In genomic region chr16:81695431-81695890, GRCh38 we compare ENCODE assay signal across 10 cellular contexts.
DNase-seq lines count a peak whose midpoint lies in the region; ATAC-seq and TF ChIP-seq lines count a peak whose summit lies in the region.
"Had no signal": no experiment of that assay in that cellular context is flagged by ENCODE, and none has a peak within 500 bp of the region (broad histone marks: within the 10 kb centered on the region; RNA-seq: fewer than 3 reads in every experiment).

No MANE protein-coding gene starts in this region.

- no peaks in the 10 kb centered on the region for H3K4me1 Mint-ChIP-seq in stimulated activated naive CD8-positive, alpha-beta T cell treated with anti-CD3 and anti-CD28 coated beads, Interleukin-15, Interleukin-2, amounts not matched to agents 100 ng/mL and 50 ng/mL, for 24 hours (ENCODE audit: low read depth)
- no peaks in the 10 kb centered on the region for H3K4me1 Mint-ChIP-seq in natural killer cell

- DNase-seq in stimulated activated naive CD8-positive, alpha-beta T cell treated with anti-CD3 and anti-CD28 coated beads, Interleukin-15, Interleukin-2, amounts not matched to agents 100 U/mL and 50 U/mL, for 24 hours = no peak
- DNase-seq in natural killer cell (no peak), OCI-M2 (lab: John Stamatoyannopoulos, UW; ENCODE audit: unreplicated experiment) (no peak), NCI-H446 treated with DMSO at 0.1 percent for 48 hours (lab: John Stamatoyannopoulos, UW) (no peak), midbrain (lab: John Stamatoyannopoulos, UW) (no peak)
- DNase-seq: activated gamma-delta T cell treated with Interleukin-2 at 50 U/mL for 16 hours had no signal

- no peaks in the 10 kb centered on the region for H3K27me3 Mint-ChIP-seq in stimulated activated naive CD8-positive, alpha-beta T cell treated with anti-CD3 and anti-CD28 coated beads, Interleukin-15, Interleukin-2, amounts not matched to agents 100 ng/mL and 50 ng/mL, for 24 hours
- no peaks in the 10 kb centered on the region for H3K27me3 Mint-ChIP-seq in natural killer cell (ENCODE audit: low read depth in 2 of 2)

- H3K4me3 ChIP-seq in ectodermal cell (ENCODE audit: insufficient read depth, low read depth, low read length) = no peak overlapping the region

- no peaks in the 10 kb centered on the region for H3K27me3 ChIP-seq in ectodermal cell (ENCODE audit: control insufficient read depth, insufficient read depth, low read length, poor library complexity, severe bottlenecking)

- no peaks in the 10 kb centered on the region for H3K9me3 Mint-ChIP-seq in stimulated activated naive CD8-positive, alpha-beta T cell treated with anti-CD3 and anti-CD28 coated beads, Interleukin-15, Interleukin-2, amounts not matched to agents 100 ng/mL and 50 ng/mL, for 24 hours
- no peaks in the 10 kb centered on the region for H3K9me3 Mint-ChIP-seq in natural killer cell

- H3K9me3 ChIP-seq in ectodermal cell (ENCODE audit: control insufficient read depth, low read length) = no peaks in the 10 kb centered on the region

- H3K4me1 ChIP-seq in ectodermal cell (ENCODE audit: control insufficient read depth, insufficient read depth, low read length) = peaks cover 15% of the 10 kb centered on the region

- 76 to 80% methylated on average over 7 of the region's 7 CpGs for WGBS in ectodermal cell, 2 experiments

- ATAC-seq in stimulated activated naive CD8-positive, alpha-beta T cell treated with anti-CD3 and anti-CD28 coated beads, Interleukin-15, Interleukin-2, amounts not matched to agents 100 U/mL and 50 U/mL, for 24 hours = no peak
- no peak for ATAC-seq in natural killer cell
- ATAC-seq in GM21576 (IDR thresholded peaks at IDR 0.05; ENCODE audit: unreplicated experiment) = no peak

- peaks cover 10% of the 10 kb centered on the region for H3K36me3 ChIP-seq in ectodermal cell (ENCODE audit: control insufficient read depth, insufficient read depth, low read length)

- peaks cover 11% of the 10 kb centered on the region for H3K36me3 Mint-ChIP-seq in stimulated activated naive CD8-positive, alpha-beta T cell treated with anti-CD3 and anti-CD28 coated beads, Interleukin-15, Interleukin-2, amounts not matched to agents 100 ng/mL and 50 ng/mL, for 24 hours (ENCODE audit: low read depth)
- H3K36me3 Mint-ChIP-seq in natural killer cell = no peaks in the 10 kb centered on the region

- peak overlapping the region; percentile 69 for H3K27ac ChIP-seq in ectodermal cell (ENCODE audit: insufficient read depth, low read depth, low read length, poor library complexity, severe bottlenecking)
- H3K27ac ChIP-seq: C4-2B had no signal

- H3K4me3 Mint-ChIP-seq in stimulated activated naive CD8-positive, alpha-beta T cell treated with anti-CD3 and anti-CD28 coated beads, Interleukin-15, Interleukin-2, amounts not matched to agents 100 ng/mL and 50 ng/mL, for 24 hours = no peak overlapping the region
- H3K4me3 Mint-ChIP-seq in natural killer cell = no peak overlapping the region

- H3K27ac Mint-ChIP-seq in stimulated activated naive CD8-positive, alpha-beta T cell treated with anti-CD3 and anti-CD28 coated beads, Interleukin-15, Interleukin-2, amounts not matched to agents 100 ng/mL and 50 ng/mL, for 24 hours = peak overlapping the region; percentile 81
- peak overlapping the region; percentile 32 to 62 for H3K27ac Mint-ChIP-seq in natural killer cell

- intact Hi-C loops in natural killer cell (cut with micrococcal nuclease) = no loop called here

- TF ChIP-seq CTCF in natural killer cell (IDR thresholded peaks at IDR 0.05) = no peak
